21 cellular contexts compared by ENCODE assay signal in genomic region chr4:27178066-27178465, GRCh38.
"Had no signal": no experiment of that assay in that cellular context is flagged by ENCODE, and none has a peak within 500 bp of the region (broad histone marks: within the 10 kb centered on the region; RNA-seq: fewer than 3 reads in every experiment).

No MANE protein-coding gene starts in this region.

- H3K36me3 Mint-ChIP-seq: activated naive CD8-positive, alpha-beta T cell had no signal

- H3K27ac ChIP-seq: breast epithelium had no signal

- H3K9me3 Mint-ChIP-seq: activated CD4-positive, alpha-beta T cell treated with anti-CD3 and anti-CD28 coated beads, Interleukin-2, amount 10 ng/mL, durations not matched to agents 7 days and 5 days; activated T-helper 17 cell treated with anti-CD3 and anti-CD28 coated beads, Interleukin-2, amount 50 U/mL, for 72 hours had no signal

- H3K4me3 ChIP-seq: breast epithelium had no signal

- H3K9me3 ChIP-seq: breast epithelium had no signal

- H3K4me1 ChIP-seq: breast epithelium had no signal

- H3K4me3 Mint-ChIP-seq: activated CD4-positive, alpha-beta memory T cell treated with anti-CD3 and anti-CD28 coated beads, Interleukin-2, amount 10 ng/mL, durations not matched to agents 7 days and 5 days; activated CD4-positive, alpha-beta T cell treated with anti-CD3 and anti-CD28 coated beads, Interleukin-2, amount 10 ng/mL, durations not matched to agents 7 days and 5 days; activated naive CD4-positive, alpha-beta T cell treated with anti-CD3 and anti-CD28 coated beads for 36 hours; activated naive CD8-positive, alpha-beta T cell; activated T-helper 17 cell treated with anti-CD3 and anti-CD28 coated beads, Interleukin-2, amount 50 U/mL, for 72 hours; T-helper 17 cell had no signal

- H3K27ac Mint-ChIP-seq: activated CD4-positive, alpha-beta memory T cell treated with anti-CD3 and anti-CD28 coated beads, Interleukin-2, amount 10 ng/mL, durations not matched to agents 7 days and 5 days; activated CD4-positive, alpha-beta T cell treated with anti-CD3 and anti-CD28 coated beads, Interleukin-2, amount 10 ng/mL, durations not matched to agents 7 days and 5 days; activated naive CD4-positive, alpha-beta T cell treated with anti-CD3 and anti-CD28 coated beads for 36 hours; activated naive CD8-positive, alpha-beta T cell; activated T-helper 17 cell treated with anti-CD3 and anti-CD28 coated beads, Interleukin-2, amount 50 U/mL, for 72 hours; T-helper 17 cell had no signal

- H3K36me3 ChIP-seq: breast epithelium had no signal

- H3K27me3 Mint-ChIP-seq: activated CD4-positive, alpha-beta T cell treated with anti-CD3 and anti-CD28 coated beads, Interleukin-2, amount 10 ng/mL, durations not matched to agents 7 days and 5 days; activated naive CD8-positive, alpha-beta T cell; activated T-helper 17 cell treated with anti-CD3 and anti-CD28 coated beads, Interleukin-2, amount 50 U/mL, for 72 hours; T-helper 17 cell had no signal

- H3K27me3 ChIP-seq: breast epithelium had no signal

- H3K4me1 Mint-ChIP-seq: activated CD4-positive, alpha-beta T cell treated with anti-CD3 and anti-CD28 coated beads, Interleukin-2, amount 10 ng/mL, durations not matched to agents 7 days and 5 days; activated T-helper 17 cell treated with anti-CD3 and anti-CD28 coated beads, Interleukin-2, amount 50 U/mL, for 72 hours; T-helper 17 cell had no signal

- DNase-seq: activated CD4-positive, alpha-beta memory T cell treated with anti-CD3 and anti-CD28 coated beads, Interleukin-2, amount 10 ng/mL, durations not matched to agents 7 days and 5 days; activated CD4-positive, alpha-beta T cell treated with anti-CD3 and anti-CD28 coated beads, Interleukin-2, amount 10 ng/mL, durations not matched to agents 7 days and 5 days; activated CD4-positive, CD25-positive, alpha-beta regulatory T cell; activated gamma-delta T cell; activated naive CD4-positive, alpha-beta T cell treated with anti-CD3 and anti-CD28 coated beads for 36 hours; activated T-cell treated with anti-CD3 and anti-CD28 coated beads for 4 hours; activated T-cell treated with anti-CD3 and anti-CD28 coated beads, Interleukin-2, amount 50 U/mL, for 48 hours; caudate nucleus; Karpas-422; NCI-H146; NCI-H187 treated with DMSO at 0.1 percent for 48 hours; NCI-H345; NCI-H510A; NCI-H526 treated with DMSO at 0.1 percent for 48 hours; PC-3; SHP77 treated with DMSO at 0.1 percent for 48 hours; T-helper 17 cell; T-helper 9 cell had no signal
